8 cellular contexts compared by ENCODE assay signal in genomic region chr12:52025301-52026172, GRCh38. TPM values are rescaled to one million over a fixed set of nuclear protein-coding genes. Genes with fewer than 3 reads are reported as not detected.
DNase-seq lines count a peak whose midpoint lies in the region; ATAC-seq and TF ChIP-seq lines count a peak whose summit lies in the region.

No MANE protein-coding gene starts in this region.

- no peak for DNase-seq in AG04449 (ENCODE audit: low read depth, low spot score)
- peak; percentile 79 for DNase-seq in GM19240 (ENCODE audit: insufficient read length, low spot score)
- peak; percentile 82 for DNase-seq in LHCN-M2 (ENCODE audit: low read depth)
- DNase-seq in Peyer's patch: peak; percentile 85 to 94 (median 89)
- DNase-seq in activated T-cell treated with anti-CD3 and anti-CD28 coated beads, Interleukin-2, amount 50 U/mL, for 72 hours: peak; percentile 84 to 85
- peak; percentile 69 to 86 for DNase-seq in fibroblast of lung (ENCODE audit: low read depth in 2 of 2)
- peak; percentile 69 to 90 (median 84) for DNase-seq in naive thymus-derived CD4-positive, alpha-beta T cell
- DNase-seq in stimulated activated effector memory CD8-positive, alpha-beta T cell treated with anti-CD3 and anti-CD28 coated beads, Interleukin-12 subunit alpha, Interleukin-12 subunit beta, amount 100 ng/mL, for 72 hours (ENCODE audit: low spot score in 2 of 2): peak; percentile 88 to 94

- peak overlapping the region; percentile 48 for H3K9ac ChIP-seq in fibroblast of lung (ENCODE audit: insufficient read depth, low read length)

- peaks cover 43% of the 10 kb centered on the region for H3K4me1 Mint-ChIP-seq in activated T-cell treated with anti-CD3 and anti-CD28 coated beads, Interleukin-2, amount 50 U/mL, for 72 hours (ENCODE audit: low read depth)
- peaks cover 29 to 42% (median 34%) of the 10 kb centered on the region in 7 donors for H3K4me1 Mint-ChIP-seq in naive thymus-derived CD4-positive, alpha-beta T cell
- peaks cover 41% of the 10 kb centered on the region for H3K4me1 Mint-ChIP-seq in stimulated activated effector memory CD8-positive, alpha-beta T cell treated with anti-CD3 and anti-CD28 coated beads, Interleukin-12 subunit alpha, Interleukin-12 subunit beta, amount 100 ng/mL, for 72 hours

- peak overlapping the region; percentile 67 for H3K4me2 ChIP-seq in fibroblast of lung (ENCODE audit: extremely low read depth, insufficient read depth, low read length)

- peak; percentile 90 for TF ChIP-seq CTCF in AG04449 (IDR thresholded peaks at IDR 0.05; ENCODE audit: insufficient read depth, low read length, missing control alignments)
- peak; percentile 96 to 99 (median 98) for TF ChIP-seq CTCF in Peyer's patch (IDR thresholded peaks at IDR 0.05)
- peak; percentile 81 to 92 for TF ChIP-seq CTCF in fibroblast of lung (conservative IDR thresholded peaks at IDR 0.05 in 1 of 2, IDR thresholded peaks at IDR 0.05 in 1 of 2; ENCODE audit: low read depth in 1 of 2, low read length in 2 of 2)

- H3K36me3 Mint-ChIP-seq in activated T-cell treated with anti-CD3 and anti-CD28 coated beads, Interleukin-2, amount 50 U/mL, for 72 hours (ENCODE audit: insufficient read depth in 2 of 2): no peaks in the 10 kb centered on the region
- peaks cover 0 to 1% (median 0%) of the 10 kb centered on the region in 5 donors for H3K36me3 Mint-ChIP-seq in naive thymus-derived CD4-positive, alpha-beta T cell
- H3K36me3 Mint-ChIP-seq in stimulated activated effector memory CD8-positive, alpha-beta T cell treated with anti-CD3 and anti-CD28 coated beads, Interleukin-12 subunit alpha, Interleukin-12 subunit beta, amount 100 ng/mL, for 72 hours: peaks cover 18% of the 10 kb centered on the region

- H3K4me3 ChIP-seq in AG04449 (ENCODE audit: low read depth, low read length) (peak overlapping the region; percentile 57), Peyer's patch (peak overlapping the region; percentile 5 to 65 (median 23)), fibroblast of lung (replicated peaks in 1 of 4; ENCODE audit: control extremely low read depth in 1 of 4, insufficient read depth in 1 of 4, low read depth in 3 of 4, low read length in 4 of 4) (peak overlapping the region; percentile 7 to 49 (median 30))
- peak overlapping the region; percentile 71 for H3K4me3 ChIP-seq in naive thymus-derived CD4-positive, alpha-beta T cell (ENCODE audit: low read length)

- peak in 1 of 2 donors; percentile 9 for TF ChIP-seq POLR2A in Peyer's patch (IDR thresholded peaks at IDR 0.05)

- H3K36me3 ChIP-seq in Peyer's patch: no peaks in the 10 kb centered on the region
- no peaks in the 10 kb centered on the region for H3K36me3 ChIP-seq in fibroblast of lung (ENCODE audit: control insufficient read depth, insufficient read depth, low read length)
- no peaks in the 10 kb centered on the region for H3K36me3 ChIP-seq in naive thymus-derived CD4-positive, alpha-beta T cell (ENCODE audit: control insufficient read depth in 2 of 3, insufficient read depth in 3 of 3, low read length in 3 of 3)

- no peaks in the 10 kb centered on the region for H3K9me3 ChIP-seq in Peyer's patch
- H3K9me3 ChIP-seq in fibroblast of lung (ENCODE audit: control insufficient read depth, insufficient read depth, low read depth, low read length): no peaks in the 10 kb centered on the region
- H3K9me3 ChIP-seq in naive thymus-derived CD4-positive, alpha-beta T cell (ENCODE audit: control insufficient read depth in 2 of 3, low read length in 3 of 3): no peaks in the 10 kb centered on the region

- H3K27me3 ChIP-seq in Peyer's patch (no peaks in the 10 kb centered on the region), fibroblast of lung (ENCODE audit: control insufficient read depth, insufficient read depth, low read length) (no peaks in the 10 kb centered on the region)
- no peaks in the 10 kb centered on the region for H3K27me3 ChIP-seq in naive thymus-derived CD4-positive, alpha-beta T cell (ENCODE audit: control insufficient read depth in 2 of 2, insufficient read depth in 2 of 2, low read length in 2 of 2)

- no peaks in the 10 kb centered on the region for H3K27me3 Mint-ChIP-seq in activated T-cell treated with anti-CD3 and anti-CD28 coated beads, Interleukin-2, amount 50 U/mL, for 72 hours (ENCODE audit: low read depth)
- H3K27me3 Mint-ChIP-seq in naive thymus-derived CD4-positive, alpha-beta T cell: peaks cover 0 to 10% (median 0%) of the 10 kb centered on the region in 5 donors

- H3K79me2 ChIP-seq in fibroblast of lung (ENCODE audit: control insufficient read depth, insufficient read depth, low read length): no peaks in the 10 kb centered on the region

- peak overlapping the region; percentile 67 to 92 (median 82) for H3K27ac ChIP-seq in Peyer's patch
- H3K27ac ChIP-seq in fibroblast of lung (ENCODE audit: insufficient read depth, low read length): peak overlapping the region; percentile 55
- H3K27ac ChIP-seq in naive thymus-derived CD4-positive, alpha-beta T cell (ENCODE audit: low read depth, low read length): peak overlapping the region; percentile 69

- H4K20me1 ChIP-seq in fibroblast of lung (ENCODE audit: control insufficient read depth, extremely low read depth, insufficient read depth, low read length): no peaks in the 10 kb centered on the region

- peak overlapping the region; percentile 91 for H2AFZ ChIP-seq in fibroblast of lung (ENCODE audit: low read length)

- CTCF ChIA-PET in AG04449 (lab: Yijun Ruan, JAX): interaction anchor here (0.6 to 32.6 kb wide), 46 partner anchors 0 to 957 kb away, joined by 3 to 1695 read pairs (median 5); partner anchors contain the start of genes ANKRD33, ATG101, NR4A1 and SMIM41
- CTCF ChIA-PET in naive thymus-derived CD4-positive, alpha-beta T cell (lab: Charles Lee): interaction anchor here (0.6 to 14.8 kb wide), 38 partner anchors 8 to 1083 kb away, joined by 3 to 457 read pairs (median 6); partner anchors contain the start of genes ATG101, NR4A1, SMIM41 and TAMALIN

- POLR2A ChIA-PET in AG04449 (lab: Yijun Ruan, JAX): interaction anchor here (0.5 to 1.4 kb wide), 6 partner anchors 15 to 63 kb away, joined by 3 to 7 read pairs (median 4); no protein-coding TSS in a partner anchor
- POLR2A ChIA-PET in naive thymus-derived CD4-positive, alpha-beta T cell (lab: Charles Lee): interaction anchor here (0.6 to 10.5 kb wide), 15 partner anchors 9 to 96 kb away, joined by 3 to 162 read pairs (median 5); partner anchors contain the start of genes ATG101, NR4A1, SMIM41 and TAMALIN

- intact Hi-C loops in naive thymus-derived CD4-positive, alpha-beta T cell (cut with micrococcal nuclease): loop anchor here (1.0 to 10.0 kb wide), 7 partner anchors 8 to 979 kb away; partner anchors contain the start of genes ATG101 (in 2 of the 2), NR4A1 (in 2 of the 2) and EIF4B (in 1 of the 2)

- H3K27ac Mint-ChIP-seq in activated T-cell treated with anti-CD3 and anti-CD28 coated beads, Interleukin-2, amount 50 U/mL, for 72 hours: peak overlapping the region; percentile 94
- H3K27ac Mint-ChIP-seq in naive thymus-derived CD4-positive, alpha-beta T cell: peak overlapping the region; percentile 87 to 99 (median 93)
- peak overlapping the region; percentile 91 for H3K27ac Mint-ChIP-seq in stimulated activated effector memory CD8-positive, alpha-beta T cell treated with anti-CD3 and anti-CD28 coated beads, Interleukin-12 subunit alpha, Interleukin-12 subunit beta, amount 100 ng/mL, for 72 hours

- no peaks in the 10 kb centered on the region for H3K9me3 Mint-ChIP-seq in activated T-cell treated with anti-CD3 and anti-CD28 coated beads, Interleukin-2, amount 50 U/mL, for 72 hours
- no peaks in the 10 kb centered on the region for H3K9me3 Mint-ChIP-seq in naive thymus-derived CD4-positive, alpha-beta T cell
- no peaks in the 10 kb centered on the region for H3K9me3 Mint-ChIP-seq in stimulated activated effector memory CD8-positive, alpha-beta T cell treated with anti-CD3 and anti-CD28 coated beads, Interleukin-12 subunit alpha, Interleukin-12 subunit beta, amount 100 ng/mL, for 72 hours

- peak; percentile 44 for ATAC-seq in activated T-cell treated with anti-CD3 and anti-CD28 coated beads, Interleukin-2, amount 50 U/mL, for 72 hours (replicated peaks in 1 of 2)
- peak; percentile 73 for ATAC-seq in naive thymus-derived CD4-positive, alpha-beta T cell
- peak; percentile 60 for ATAC-seq in stimulated activated effector memory CD8-positive, alpha-beta T cell treated with anti-CD3 and anti-CD28 coated beads, Interleukin-12 subunit alpha, Interleukin-12 subunit beta, amount 100 ng/mL, for 72 hours

- H3K4me3 Mint-ChIP-seq in activated T-cell treated with anti-CD3 and anti-CD28 coated beads, Interleukin-2, amount 50 U/mL, for 72 hours: peak overlapping the region; percentile 87 to 94
- H3K4me3 Mint-ChIP-seq in naive thymus-derived CD4-positive, alpha-beta T cell: peak overlapping the region; percentile 77 to 96 (median 87)
- H3K4me3 Mint-ChIP-seq in stimulated activated effector memory CD8-positive, alpha-beta T cell treated with anti-CD3 and anti-CD28 coated beads, Interleukin-12 subunit alpha, Interleukin-12 subunit beta, amount 100 ng/mL, for 72 hours: peak overlapping the region; percentile 80

- peaks cover 0 to 23% (median 10%) of the 10 kb centered on the region in 4 donors for H3K4me1 ChIP-seq in Peyer's patch
- H3K4me1 ChIP-seq in fibroblast of lung (ENCODE audit: control insufficient read depth, extremely low read depth, insufficient read depth, low read length): peaks cover 7% of the 10 kb centered on the region
- peaks cover 17 to 29% of the 10 kb centered on the region in 2 donors for H3K4me1 ChIP-seq in naive thymus-derived CD4-positive, alpha-beta T cell (ENCODE audit: control insufficient read depth in 2 of 2, insufficient read depth in 2 of 2, low read length in 2 of 2)

RNA-seq across cellular contexts. Expression of gene TAMALIN, which starts 18.8 kb away (rescaled TPM):
- total RNA-seq in LHCN-M2 (2014; rRNA removed) (1.8 and 4.5 TPM in 2 replicates), Peyer's patch (100 to 1,000 TPM in 1 of 4 donors, 10 to 100 TPM in 1, 1 to 10 TPM in 2; 1.2 to 112 (median 16.2) TPM), fibroblast of lung (11.3 and 12.1 TPM in 2 replicates)
- polyA plus RNA-seq in LHCN-M2 (2012): 10.0 TPM
- 10 to 100 TPM; 10.0 to 11.1 TPM for total RNA-seq in activated T-cell treated with anti-CD3 and anti-CD28 coated beads, Interleukin-2, amount 50 U/mL, for 72 hours
- polyA plus RNA-seq in fibroblast of lung: 4.9 and 5.3 TPM in 2 replicates
- 6.0 and 6.7 TPM in 2 replicates for polyA plus RNA-seq in fibroblast of lung (2012)
- 7.3 and 10.0 TPM in 2 replicates for polyA minus RNA-seq in fibroblast of lung (ENCODE audit: low replicate concordance)
- 100 to 1,000 TPM in 2 of 5 experiments, 10 to 100 TPM in 2, 1 to 10 TPM in 1; 5.6 to 501 (median 33.7) TPM for total RNA-seq in naive thymus-derived CD4-positive, alpha-beta T cell
- polyA plus RNA-seq in naive thymus-derived CD4-positive, alpha-beta T cell: 1 to 10 TPM; 1.1 to 1.3 TPM

RNA-seq across cellular contexts. Expression of gene NR4A1, which starts 25.7 kb away (rescaled TPM):
- 1.3 and 2.3 TPM in 2 replicates for total RNA-seq in LHCN-M2 (2014; rRNA removed)
- 1.1 TPM for polyA plus RNA-seq in LHCN-M2 (2012)
- total RNA-seq in Peyer's patch: 100 to 1,000 TPM in 1 of 4 donors, 10 to 100 TPM in 2, 1 to 10 TPM in 1; 3.9 to 265 (median 42.2) TPM
- total RNA-seq in activated T-cell treated with anti-CD3 and anti-CD28 coated beads, Interleukin-2, amount 50 U/mL, for 72 hours: 100 to 1,000 TPM; 113 to 136 TPM
- 2.1 and 3.8 TPM in 2 replicates for total RNA-seq in fibroblast of lung
- 4.1 and 15.9 TPM in 2 replicates for polyA plus RNA-seq in fibroblast of lung
- 7.9 and 23.3 TPM in 2 replicates for polyA plus RNA-seq in fibroblast of lung (2012)
- 16.6 and 62.1 TPM in 2 replicates for polyA minus RNA-seq in fibroblast of lung (ENCODE audit: low replicate concordance)
- 100 to 1,000 TPM in 2 of 5 experiments, 1 to 10 TPM in 1, under 1 TPM in 2; 0.89 to 279 (median 7.1) TPM for total RNA-seq in naive thymus-derived CD4-positive, alpha-beta T cell
- 1 to 10 TPM in 1 of 2 donors, under 1 TPM in 1; 0.28 to 1.1 TPM for polyA plus RNA-seq in naive thymus-derived CD4-positive, alpha-beta T cell

RNA-seq across cellular contexts. Expression of gene ATG101, which starts 44.2 kb away (rescaled TPM):
- total RNA-seq in LHCN-M2 (2014; rRNA removed) (69.2 and 70.4 TPM in 2 replicates), Peyer's patch (10 to 100 TPM; 31.5 to 39.6 (median 33.9) TPM), fibroblast of lung (90.3 and 103 TPM in 2 replicates)
- 81.8 TPM for polyA plus RNA-seq in LHCN-M2 (2012)
- total RNA-seq in activated T-cell treated with anti-CD3 and anti-CD28 coated beads, Interleukin-2, amount 50 U/mL, for 72 hours: 10 to 100 TPM; 52.6 to 53.4 TPM
- 82.2 and 82.9 TPM in 2 replicates for polyA plus RNA-seq in fibroblast of lung
- 78.1 and 79.9 TPM in 2 replicates for polyA plus RNA-seq in fibroblast of lung (2012)
- 109 and 186 TPM in 2 replicates for polyA minus RNA-seq in fibroblast of lung (ENCODE audit: low replicate concordance)
- total RNA-seq in naive thymus-derived CD4-positive, alpha-beta T cell: 10 to 100 TPM; 20.7 to 39.7 (median 34.3) TPM
- polyA plus RNA-seq in naive thymus-derived CD4-positive, alpha-beta T cell: 10 to 100 TPM; 20.9 to 30.9 TPM

RNA-seq across cellular contexts. Expression of gene SMIM41, which starts 54.0 kb away (rescaled TPM):
- total RNA-seq in LHCN-M2 (2014; rRNA removed) (not detected in 2 replicates), Peyer's patch (1 to 10 TPM in 2 of 4 donors, not detected in 2; 1.4 to 6.6 TPM), fibroblast of lung (2.0 and 2.1 TPM in 2 replicates)
- polyA plus RNA-seq in LHCN-M2 (2012): 0.05 TPM
- total RNA-seq in activated T-cell treated with anti-CD3 and anti-CD28 coated beads, Interleukin-2, amount 50 U/mL, for 72 hours: not detected
- 1.9 and 4.8 TPM in 2 replicates for polyA plus RNA-seq in fibroblast of lung
- 1.5 and 2.8 TPM in 2 replicates for polyA plus RNA-seq in fibroblast of lung (2012)
- polyA minus RNA-seq in fibroblast of lung (ENCODE audit: low replicate concordance): not detected in 2 replicates
- under 1 TPM in 2 of 5 experiments, not detected in 3; 0.24 to 0.27 TPM for total RNA-seq in naive thymus-derived CD4-positive, alpha-beta T cell
- not detected for polyA plus RNA-seq in naive thymus-derived CD4-positive, alpha-beta T cell
